In the genomic region with DNA sequence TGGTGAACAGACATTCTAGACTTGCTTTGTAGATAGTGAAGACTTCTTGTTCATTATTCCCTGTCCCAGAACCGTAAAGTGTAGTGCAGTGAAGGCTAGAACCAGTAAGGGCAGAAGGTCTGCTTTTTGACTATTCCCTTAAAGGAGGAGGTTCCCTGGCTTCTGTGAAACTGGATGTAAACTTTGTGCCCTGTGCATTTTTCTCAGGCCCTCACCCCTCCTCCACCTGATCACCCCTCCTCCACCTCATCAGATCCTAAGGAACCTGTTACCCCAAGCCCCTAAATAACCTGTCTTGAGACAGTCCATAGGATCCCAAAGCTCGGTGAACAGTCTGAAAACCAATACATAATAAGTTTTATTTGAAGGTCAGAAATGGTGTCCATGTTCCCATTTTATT, we compare ENCODE assay signal across 22 cellular contexts. TPM values are rescaled to one million over a fixed set of nuclear protein-coding genes. Genes with fewer than 3 reads are reported as not detected.
DNase-seq lines count a peak whose midpoint lies in the region; ATAC-seq, FAIRE-seq and TF ChIP-seq lines count a peak whose summit lies in the region.
"Had no signal": no experiment of that assay in that cellular context is flagged by ENCODE, and none has a peak within 500 bp of the region (broad histone marks: within the 10 kb centered on the region; RNA-seq: fewer than 3 reads in every experiment).

No MANE protein-coding gene starts in this region.

- no peak overlapping the region for H2AFZ ChIP-seq in GM12878 (ENCODE audit: control insufficient read depth, low read depth, low read length)

- POLR2A ChIA-PET in GM12878 (lab: Charles Lee): interaction anchor here (1.1 to 1.7 kb wide), 5 partner anchors 31 to 122 kb away, joined by 4 to 8 read pairs (median 4); partner anchors contain the start of gene SFT2D3

- H3K27me3 Mint-ChIP-seq in T-helper 17 cell: no peaks in the 10 kb centered on the region
- H3K27me3 Mint-ChIP-seq: activated CD8-positive, alpha-beta T cell treated with anti-CD3 and anti-CD28 coated beads for 36 hours; activated naive CD4-positive, alpha-beta T cell treated with anti-CD3 and anti-CD28 coated beads, Interleukin-2, amount 10 ng/mL, durations not matched to agents 7 days and 5 days; activated T-cell treated with anti-CD3 and anti-CD28 coated beads, Interleukin-2, amount 50 U/mL, for 24 hours; naive B cell had no signal

- no peak for TF ChIP-seq RAD21 in GM12878 (IDR thresholded peaks at IDR 0.05; ENCODE audit: insufficient read depth, low read depth, low read length)

- ATAC-seq in right cardiac atrium: no peak
- ATAC-seq in GM12878: peak; percentile 13
- ATAC-seq in lung (ENCODE audit: insufficient read depth, low FRiP score): no peak
- ATAC-seq in T-helper 17 cell: no peak
- ATAC-seq: activated CD8-positive, alpha-beta T cell treated with anti-CD3 and anti-CD28 coated beads for 36 hours had no signal

- H3K4me1 ChIP-seq in right cardiac atrium (ENCODE audit: control insufficient read depth, insufficient read depth, low read length): peaks cover 6% of the 10 kb centered on the region
- peaks cover 0 to 17% of the 10 kb centered on the region in 2 donors for H3K4me1 ChIP-seq in right atrium auricular region
- H3K4me1 ChIP-seq in GM12878 (ENCODE audit: control insufficient read depth, insufficient read depth, low read length): 0 out of 2 replicates have a peak, but pooled peaks cover 3% of the 10 kb centered on the region
- peaks cover 0 to 8% of the 10 kb centered on the region in 2 donors for H3K4me1 ChIP-seq in lung (ENCODE audit: control insufficient read depth in 2 of 2, insufficient read depth in 2 of 2, low read length in 2 of 2)
- H3K4me1 ChIP-seq in SJCRH30: no peaks in the 10 kb centered on the region
- H3K4me1 ChIP-seq in effector memory CD4-positive, alpha-beta T cell (ENCODE audit: control insufficient read depth, insufficient read depth, low read length, poor library complexity, severe bottlenecking): no peaks in the 10 kb centered on the region
- H3K4me1 ChIP-seq: HAP-1 had no signal

- H3K4me1 Mint-ChIP-seq in T-helper 17 cell: peaks cover 12% of the 10 kb centered on the region
- H3K4me1 Mint-ChIP-seq: activated naive CD4-positive, alpha-beta T cell treated with anti-CD3 and anti-CD28 coated beads, Interleukin-2, amount 10 ng/mL, durations not matched to agents 7 days and 5 days; naive B cell had no signal

- in situ Hi-C loops in GM12878 (cut with MboI): no loop called here

- TF ChIP-seq EP300 in GM12878 (IDR thresholded peaks at IDR 0.05; ENCODE audit: borderline replicate concordance in 1 of 2, control insufficient read depth in 1 of 2, low read depth in 2 of 2, low read length in 2 of 2): no peak

- H3K4me3 Mint-ChIP-seq in T-helper 17 cell: no peak overlapping the region
- H3K4me3 Mint-ChIP-seq: activated CD8-positive, alpha-beta T cell treated with anti-CD3 and anti-CD28 coated beads for 36 hours; activated naive CD4-positive, alpha-beta T cell treated with anti-CD3 and anti-CD28 coated beads, Interleukin-2, amount 10 ng/mL, durations not matched to agents 7 days and 5 days; activated T-cell treated with anti-CD3 and anti-CD28 coated beads, Interleukin-2, amount 50 U/mL, for 24 hours had no signal

- DNase-seq in right cardiac atrium (no peak), right atrium auricular region (ENCODE audit: low spot score) (no peak), GM12878 (ENCODE audit: low read depth, low spot score) (no peak), lung (ENCODE audit: low spot score) (no peak), SJCRH30 (no peak), HuH-7 (ENCODE audit: low spot score) (no peak), T-helper 17 cell (no peak)
- DNase-seq in effector memory CD4-positive, alpha-beta T cell: no peak
- DNase-seq: activated CD4-positive, CD25-positive, alpha-beta regulatory T cell; activated CD8-positive, alpha-beta T cell treated with anti-CD3 and anti-CD28 coated beads for 36 hours; activated naive CD4-positive, alpha-beta T cell treated with anti-CD3 and anti-CD28 coated beads, Interleukin-2, amount 10 ng/mL, durations not matched to agents 7 days and 5 days; activated T-cell treated with anti-CD3 and anti-CD28 coated beads, Interleukin-2, amount 50 U/mL, for 24 hours; left cardiac atrium; naive B cell; NCI-H1092 treated with DMSO at 0.1 percent for 48 hours; NCI-H2081 treated with DMSO at 0.1 percent for 48 hours; NCI-H526 treated with DMSO at 0.1 percent for 48 hours; stimulated activated CD4-positive, alpha-beta T cell treated with anti-CD3 and anti-CD28 coated beads, Interleukin-12 subunit alpha, Interleukin-12 subunit beta, amount 100 ng/mL, for 4 hours had no signal

- RAD21 ChIA-PET in GM12878 (lab: Charles Lee; ENCODE audit: unreplicated experiment): interaction anchor here (1.0 to 3.9 kb wide), 3 partner anchors 25 to 95 kb away, joined by 3 to 21 read pairs (median 6); partner anchors contain the start of gene SFT2D3

- H3K36me3 ChIP-seq in right atrium auricular region (no peaks in the 10 kb centered on the region), GM12878 (ENCODE audit: control insufficient read depth in 2 of 2, insufficient read depth in 2 of 2, low read length in 1 of 2) (peaks cover 0 to 3% of the 10 kb centered on the region in 2 experiments; a peak in 2 of 4 replicates), lung (ENCODE audit: control insufficient read depth in 2 of 2, insufficient read depth in 2 of 2, low read length in 2 of 2) (peaks cover 0 to 3% of the 10 kb centered on the region in 2 donors), SJCRH30 (peaks cover 8% of the 10 kb centered on the region; the same call in 1 of the 2 replicates)
- H3K36me3 ChIP-seq in effector memory CD4-positive, alpha-beta T cell (ENCODE audit: control insufficient read depth, insufficient read depth, low read length): no peaks in the 10 kb centered on the region
- H3K36me3 ChIP-seq: thoracic aorta had no signal

- SMC1A ChIA-PET in GM12878 (lab: Charles Lee; ENCODE audit: uncharacterized antibody, unreplicated experiment): interaction anchor here (0.7 to 2.5 kb wide), 8 partner anchors 11 to 95 kb away, joined by 3 to 15 read pairs (median 5); no protein-coding TSS in a partner anchor

- H3K27ac Mint-ChIP-seq in T-helper 17 cell: no peak overlapping the region
- H3K27ac Mint-ChIP-seq: activated CD8-positive, alpha-beta T cell treated with anti-CD3 and anti-CD28 coated beads for 36 hours; activated naive CD4-positive, alpha-beta T cell treated with anti-CD3 and anti-CD28 coated beads, Interleukin-2, amount 10 ng/mL, durations not matched to agents 7 days and 5 days; activated T-cell treated with anti-CD3 and anti-CD28 coated beads, Interleukin-2, amount 50 U/mL, for 24 hours had no signal

- no peak overlapping the region for H3K4me2 ChIP-seq in GM12878 (ENCODE audit: control insufficient read depth, insufficient read depth)

- no peak for TF ChIP-seq CTCF in right atrium auricular region (IDR thresholded peaks at IDR 0.05)
- no peak for TF ChIP-seq CTCF in GM12878 (IDR thresholded peaks at IDR 0.05 in 2 of 3, conservative IDR thresholded peaks at IDR 0.05 in 1 of 3; ENCODE audit: control insufficient read depth in 2 of 3, extremely low read depth in 1 of 3, insufficient read depth in 1 of 3, low read depth in 3 of 3, low read length in 3 of 3)
- TF ChIP-seq CTCF in lung (IDR thresholded peaks at IDR 0.05; ENCODE audit: control extremely low read depth, extremely low read depth): no peak

- 90% methylated on average over 2 of the region's 2 CpGs for WGBS in right cardiac atrium
- WGBS in GM12878 (ENCODE audit: insufficient coverage, insufficient replicate concordance, low lambda C conversion rate, missing lambda C conversion rate): 100% methylated on average over 2 of the region's 2 CpGs
- WGBS in lung, 2 donors: 70 to 87% methylated on average over 2 of the region's 2 CpGs

- H3K27ac ChIP-seq in right cardiac atrium (ENCODE audit: low read length) (peak overlapping the region; percentile 52), right atrium auricular region (peak overlapping the region in 1 of 2 donors; percentile 80), GM12878 (ENCODE audit: control insufficient read depth, insufficient read depth) (no peak overlapping the region), lung (ENCODE audit: low read depth in 1 of 2, low read length in 1 of 2) (peak overlapping the region; percentile 40 to 64), SJCRH30 (no peak overlapping the region)
- no peak overlapping the region for H3K27ac ChIP-seq in effector memory CD4-positive, alpha-beta T cell (ENCODE audit: insufficient read depth, low read length, poor library complexity, severe bottlenecking)
- H3K27ac ChIP-seq: C4-2B, SJSA1 had no signal

- H3K27me3 ChIP-seq in right cardiac atrium (ENCODE audit: control insufficient read depth, insufficient read depth) (no peaks in the 10 kb centered on the region), right atrium auricular region (no peaks in the 10 kb centered on the region), GM12878 (replicated peaks in 1 of 2; ENCODE audit: control insufficient read depth in 2 of 2, insufficient read depth in 2 of 2, low read length in 1 of 2) (no peaks in the 10 kb centered on the region), lung (ENCODE audit: control insufficient read depth, insufficient read depth) (no peaks in the 10 kb centered on the region), SJCRH30 (no peaks in the 10 kb centered on the region)
- H3K27me3 ChIP-seq in effector memory CD4-positive, alpha-beta T cell (replicated peaks; ENCODE audit: control insufficient read depth, insufficient read depth, low read length, poor library complexity, severe bottlenecking): no peaks in the 10 kb centered on the region
- H3K27me3 ChIP-seq: SJSA1 had no signal

- no peak for TF ChIP-seq POLR2A in GM12878 (IDR thresholded peaks at IDR 0.05; ENCODE audit: low read depth, low read length)

- BruUV-seq in GM12878 (replicated peaks; lab: Mats Ljungman, UMichigan): no TSS peak

- no peaks in the 10 kb centered on the region for H4K20me1 ChIP-seq in GM12878 (ENCODE audit: control insufficient read depth, insufficient read depth)

- CTCF ChIA-PET in GM12878 (lab: Yijun Ruan, JAX): interaction anchor here (0.9 to 1.7 kb wide), 4 partner anchors 9 to 87 kb away, joined by 4 to 7 read pairs (median 4); no protein-coding TSS in a partner anchor

- no peak overlapping the region for H3K9ac ChIP-seq in GM12878 (ENCODE audit: control insufficient read depth, insufficient read depth, low read length)

- no peaks in the 10 kb centered on the region for H3K79me2 ChIP-seq in GM12878 (ENCODE audit: control insufficient read depth, insufficient read depth, low read length)

- no peak for FAIRE-seq in GM12878 (lab: Jason Lieb, UNC)

- H3K9me3 ChIP-seq in right cardiac atrium (ENCODE audit: control insufficient read depth, low read length) (no peaks in the 10 kb centered on the region), right atrium auricular region (no peaks in the 10 kb centered on the region), GM12878 (replicated peaks; ENCODE audit: control insufficient read depth, insufficient read depth, low read length) (no peaks in the 10 kb centered on the region), lung (ENCODE audit: control insufficient read depth in 2 of 2, insufficient read depth in 1 of 2, low read length in 1 of 2) (no peaks in the 10 kb centered on the region), SJCRH30 (replicated peaks) (no peaks in the 10 kb centered on the region), T-helper 17 cell (ENCODE audit: control insufficient read depth, low read length, poor library complexity, severe bottlenecking) (no peaks in the 10 kb centered on the region)
- H3K9me3 ChIP-seq in effector memory CD4-positive, alpha-beta T cell (ENCODE audit: control insufficient read depth, low read length): no peaks in the 10 kb centered on the region
- H3K9me3 ChIP-seq: HAP-1, SJSA1, thoracic aorta had no signal

- intact Hi-C loops in right cardiac atrium (cut with DNase I) (no loop called here), GM12878 (cut with micrococcal nuclease; ENCODE audit: unreplicated experiment) (no loop called here)

- no peak overlapping the region for H3K4me3 ChIP-seq in right cardiac atrium (ENCODE audit: low read length)
- no peak overlapping the region for H3K4me3 ChIP-seq in right atrium auricular region
- no peak overlapping the region for H3K4me3 ChIP-seq in GM12878
- H3K4me3 ChIP-seq in lung: no peak overlapping the region
- no peak overlapping the region for H3K4me3 ChIP-seq in SJCRH30
- H3K4me3 ChIP-seq in effector memory CD4-positive, alpha-beta T cell (ENCODE audit: insufficient read depth, low read depth, low read length, poor library complexity, severe bottlenecking): no peak overlapping the region
- H3K4me3 ChIP-seq: HAP-1, SJSA1 had no signal

- H3K36me3 Mint-ChIP-seq in T-helper 17 cell (ENCODE audit: low read depth): no peaks in the 10 kb centered on the region

RNA-seq across cellular contexts. Expression of gene SFT2D3, which starts 33.7 kb away (rescaled TPM):
- total RNA-seq in right cardiac atrium (1 to 10 TPM; 3.6 to 5.0 (median 4.4) TPM), right atrium auricular region (1 to 10 TPM; 3.8 to 5.9 TPM), GM12878 (2014; rRNA removed) (8.4 and 9.3 TPM in 2 replicates), GM12878 (2014; rRNA removed; fragmentation: Illumina TruSeq; extraction: Trizol) (5.4 and 5.5 TPM in 2 replicates), GM12878 (2021) (6.2 and 6.5 TPM in 2 replicates), lung (10 to 100 TPM in 1 of 2 donors, 1 to 10 TPM in 1; 7.1 to 11.0 TPM), T-helper 17 cell (1 to 10 TPM; 5.9 to 6.0 TPM)
- polyA plus RNA-seq in right cardiac atrium (3.3 TPM), GM12878 (2011; rRNA removed) (4.2 and 5.9 TPM in 2 replicates), GM12878 (2014; fragmentation: Illumina TruSeq; extraction: Trizol) (6.6 and 7.4 TPM in 2 replicates), GM12878 (2014; fragmentation: Nextera tagmentation; extraction: Ambion mirVana) (not detected), GM12878 (2014; rRNA removed) (6.6 and 6.8 TPM in 2 replicates), GM12878 (2016; fragmentation: Nextera tagmentation; extraction: Ambion mirVana) (not detected), lung (1 to 10 TPM; 5.0 to 9.9 TPM)
- 9.5 and 11.1 TPM in 2 replicates for total RNA-seq in GM12878 (2013; cell fraction: nucleolus; rRNA removed)
- polyA plus RNA-seq in GM12878 (2011; ENCODE audit: low read depth): not detected
- polyA plus RNA-seq in GM12878 (2011; cell fraction: cytosol; rRNA removed): 2.9 and 3.2 TPM in 2 replicates
- polyA plus RNA-seq in GM12878 (2011; cell fraction: nucleus; rRNA removed): 4.4 and 4.8 TPM in 2 replicates
- polyA plus RNA-seq in GM12878 (2012): not detected in 2 replicates
- polyA minus RNA-seq in GM12878 (2011; rRNA and poly(A)+ RNA removed): 3.9 and 5.7 TPM in 2 replicates
- polyA minus RNA-seq in GM12878 (2011; cell fraction: cytosol; rRNA and poly(A)+ RNA removed): 1.7 and 2.0 TPM in 2 replicates
- 6.4 and 9.9 TPM in 2 replicates for polyA minus RNA-seq in GM12878 (2011; cell fraction: nucleus; rRNA and poly(A)+ RNA removed)
- 10.0 and 12.7 TPM in 2 replicates for total RNA-seq in SJCRH30 (2014; rRNA removed; shearing (Covaris generic))

RNA-seq across cellular contexts. Expression of gene LIMS2, which starts 59.7 kb away (rescaled TPM):
- total RNA-seq in right cardiac atrium (100 to 1,000 TPM; 163 to 224 (median 209) TPM), right atrium auricular region (10 to 100 TPM; 80.2 to 91.7 TPM), GM12878 (2014; rRNA removed) (0.06 and 0.11 TPM in 2 replicates), GM12878 (2014; rRNA removed; fragmentation: Illumina TruSeq; extraction: Trizol) (0.13 TPM in 1 of 2 replicates, not detected in the other), GM12878 (2021) (0.51 and 0.74 TPM in 2 replicates), lung (100 to 1,000 TPM in 1 of 2 donors, 10 to 100 TPM in 1; 22.2 to 111 TPM), T-helper 17 cell (1 to 10 TPM; 2.9 to 7.7 TPM)
- polyA plus RNA-seq in right cardiac atrium (178 TPM), GM12878 (2011; rRNA removed) (not detected in 2 replicates), GM12878 (2014; fragmentation: Illumina TruSeq; extraction: Trizol) (0.19 TPM in 1 of 2 replicates, not detected in the other), GM12878 (2014; fragmentation: Nextera tagmentation; extraction: Ambion mirVana) (under 1 TPM in 1 of 2 experiments, not detected in 1; 0.07 TPM), GM12878 (2014; rRNA removed) (0.58 and 0.81 TPM in 2 replicates), GM12878 (2016; fragmentation: Nextera tagmentation; extraction: Ambion mirVana) (under 1 TPM; 0.14 to 0.19 TPM), lung (100 to 1,000 TPM in 1 of 2 donors, 10 to 100 TPM in 1; 49.6 to 138 TPM)
- total RNA-seq in GM12878 (2013; cell fraction: nucleolus; rRNA removed): 0.50 TPM in 1 of 2 replicates, not detected in the other
- polyA plus RNA-seq in GM12878 (2011; ENCODE audit: low read depth): 0.55 TPM
- polyA plus RNA-seq in GM12878 (2011; cell fraction: cytosol; rRNA removed): 0.04 and 0.05 TPM in 2 replicates
- polyA plus RNA-seq in GM12878 (2011; cell fraction: nucleus; rRNA removed): 0.13 TPM in 1 of 2 replicates, not detected in the other
- 0.87 and 1.1 TPM in 2 replicates for polyA plus RNA-seq in GM12878 (2012)
- polyA minus RNA-seq in GM12878 (2011; rRNA and poly(A)+ RNA removed): 0.29 TPM in 1 of 2 replicates, not detected in the other
- not detected in 2 replicates for polyA minus RNA-seq in GM12878 (2011; cell fraction: cytosol; rRNA and poly(A)+ RNA removed)
- not detected in 2 replicates for polyA minus RNA-seq in GM12878 (2011; cell fraction: nucleus; rRNA and poly(A)+ RNA removed)
- total RNA-seq in SJCRH30 (2014; rRNA removed; shearing (Covaris generic)): 4.0 and 5.5 TPM in 2 replicates

Comparison
In these comparisons a context has a peak if more than half of its experiments do, and no peak if none do; other contexts are left out.
1. H3K27ac ChIP-seq: peak in right cardiac atrium (single experiment) and lung (2 of 2); none in GM12878 (single experiment), SJCRH30 (single experiment) and effector memory CD4-positive, alpha-beta T cell (single experiment).